In the genomic region with DNA sequence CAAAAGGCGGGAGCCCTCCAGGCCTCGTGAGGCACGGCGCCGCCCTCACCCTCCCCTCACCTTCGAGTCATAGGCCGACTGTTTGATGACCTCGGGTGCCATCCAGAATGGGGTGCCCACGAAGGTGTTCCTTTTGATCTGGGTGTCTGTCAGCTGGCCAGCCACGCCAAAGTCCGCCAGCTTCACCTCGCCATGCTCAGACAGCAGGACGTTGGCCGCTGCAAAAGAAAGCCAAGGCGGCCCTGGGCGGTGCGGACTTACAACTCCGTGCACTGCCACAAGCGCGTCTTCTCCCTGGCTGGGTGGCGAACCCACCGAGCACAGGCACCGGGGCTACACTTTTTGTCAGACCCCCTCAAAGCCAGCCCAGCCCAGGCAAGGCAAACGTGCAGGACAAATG, we compare ENCODE assay signal across 29 cellular contexts.
DNase-seq lines count a peak whose midpoint lies in the region; ATAC-seq, FAIRE-seq and TF ChIP-seq lines count a peak whose summit lies in the region.
"Had no signal": no experiment of that assay in that cellular context is flagged by ENCODE, and none has a peak within 500 bp of the region (broad histone marks: within the 10 kb centered on the region; RNA-seq: fewer than 3 reads in every experiment).

No MANE protein-coding gene starts in this region.

- FAIRE-seq in kidney (lab: Jason Lieb, UNC) = no peak
- FAIRE-seq: bronchial epithelial cell, small intestine had no signal

- H3K4me2 ChIP-seq in hepatocyte (no peak overlapping the region), smooth muscle cell (no peak overlapping the region)
- H3K4me2 ChIP-seq: SK-N-SH had no signal

- no peaks in the 10 kb centered on the region for H3K9me3 Mint-ChIP-seq in activated naive CD4-positive, alpha-beta T cell treated with anti-CD3 and anti-CD28 coated beads for 36 hours
- H3K9me3 Mint-ChIP-seq in activated naive CD4-positive, alpha-beta T cell treated with anti-CD3 and anti-CD28 coated beads, Interleukin-2, amount 50 U/mL, for 72 hours = no peaks in the 10 kb centered on the region
- no peaks in the 10 kb centered on the region for H3K9me3 Mint-ChIP-seq in T-cell
- H3K9me3 Mint-ChIP-seq: naive B cell had no signal

- peak overlapping the region; percentile 28 for H3K27ac Mint-ChIP-seq in activated naive CD4-positive, alpha-beta T cell treated with anti-CD3 and anti-CD28 coated beads for 36 hours
- no peak overlapping the region for H3K27ac Mint-ChIP-seq in activated naive CD4-positive, alpha-beta T cell treated with anti-CD3 and anti-CD28 coated beads, Interleukin-2, amount 50 U/mL, for 72 hours
- H3K27ac Mint-ChIP-seq in T-cell = peak overlapping the region; percentile 39 to 64

- H2AFZ ChIP-seq in hepatocyte = no peak overlapping the region
- no peak overlapping the region for H2AFZ ChIP-seq in smooth muscle cell (ENCODE audit: low read depth)

- TF ChIP-seq CTCF in hepatocyte (IDR thresholded peaks at IDR 0.05; ENCODE audit: poor library complexity) (no peak), smooth muscle cell (IDR thresholded peaks at IDR 0.05; ENCODE audit: borderline replicate concordance, insufficient read depth, poor library complexity, severe bottlenecking) (no peak), kidney (IDR thresholded peaks at IDR 0.05; ENCODE audit: borderline replicate concordance, extremely low read depth, insufficient read depth) (no peak)

- H3K4me1 ChIP-seq in hepatocyte (ENCODE audit: insufficient read depth) = peaks cover 20% of the 10 kb centered on the region
- H3K4me1 ChIP-seq in smooth muscle cell (ENCODE audit: low read depth) = peaks cover 38% of the 10 kb centered on the region
- H3K4me1 ChIP-seq in kidney (ENCODE audit: control insufficient read depth in 1 of 2, insufficient read depth in 1 of 2, low read depth in 1 of 2, low read length in 2 of 2) = peaks cover 13 to 22% of the 10 kb centered on the region in 2 donors
- H3K4me1 ChIP-seq: Caco-2 had no signal

- peaks cover 11% of the 10 kb centered on the region for H3F3A ChIP-seq in smooth muscle cell (ENCODE audit: low read depth)

- no peaks in the 10 kb centered on the region for H3K9me2 ChIP-seq in hepatocyte (replicated peaks; ENCODE audit: insufficient read depth)
- H3K9me2 ChIP-seq: SK-N-SH had no signal

- no peaks in the 10 kb centered on the region for H3K36me3 ChIP-seq in hepatocyte (replicated peaks; ENCODE audit: insufficient read depth, low read depth)
- no peaks in the 10 kb centered on the region for H3K36me3 ChIP-seq in smooth muscle cell (ENCODE audit: low read depth)
- peaks cover 21 to 22% of the 10 kb centered on the region in 2 donors for H3K36me3 ChIP-seq in kidney (ENCODE audit: control insufficient read depth in 1 of 2, insufficient read depth in 2 of 2, low read length in 2 of 2)

- H3K79me2 ChIP-seq in hepatocyte (peaks cover 59% of the 10 kb centered on the region), smooth muscle cell (ENCODE audit: low read depth) (peaks cover 47% of the 10 kb centered on the region)

- intact Hi-C loops in activated naive CD4-positive, alpha-beta T cell treated with anti-CD3 and anti-CD28 coated beads for 36 hours (cut with micrococcal nuclease) = no loop called here
- intact Hi-C loops in kidney (cut with DNase I) = no loop called here

- POLR2A ChIA-PET in T-cell (lab: Charles Lee) = no interaction called here

- H3K36me3 Mint-ChIP-seq in activated naive CD4-positive, alpha-beta T cell treated with anti-CD3 and anti-CD28 coated beads for 36 hours (ENCODE audit: low read depth) = peaks cover 28% of the 10 kb centered on the region
- peaks cover 29 to 41% of the 10 kb centered on the region in 2 donors for H3K36me3 Mint-ChIP-seq in activated naive CD4-positive, alpha-beta T cell treated with anti-CD3 and anti-CD28 coated beads, Interleukin-2, amount 50 U/mL, for 72 hours
- peaks cover 39% of the 10 kb centered on the region for H3K36me3 Mint-ChIP-seq in T-cell

- H3K27me3 Mint-ChIP-seq in activated naive CD4-positive, alpha-beta T cell treated with anti-CD3 and anti-CD28 coated beads for 36 hours (ENCODE audit: low read depth) = no peaks in the 10 kb centered on the region
- H3K27me3 Mint-ChIP-seq in T-cell = no peaks in the 10 kb centered on the region
- H3K27me3 Mint-ChIP-seq: naive B cell had no signal

- no peak overlapping the region for H3K9ac ChIP-seq in smooth muscle cell (ENCODE audit: low read depth)
- no peak overlapping the region for H3K9ac ChIP-seq in kidney (ENCODE audit: low read length in 2 of 2)
- H3K9ac ChIP-seq: SK-N-SH had no signal

- 95% methylated on average over 22 of the region's 24 CpGs for WGBS in hepatocyte (ENCODE audit: low lambda C conversion rate, missing lambda C conversion rate)
- whole genome bisulfite sequencing in smooth muscle cell (ENCODE audit: low lambda C conversion rate) = 93% methylated on average over 24 of the region's 24 CpGs

- peaks cover 6% of the 10 kb centered on the region for H4K20me1 ChIP-seq in hepatocyte (ENCODE audit: insufficient read depth, poor library complexity, severe bottlenecking)
- H4K20me1 ChIP-seq in smooth muscle cell (ENCODE audit: low read depth) = peaks cover 32% of the 10 kb centered on the region

- no peaks in the 10 kb centered on the region for H3K27me3 ChIP-seq in hepatocyte
- H3K27me3 ChIP-seq in smooth muscle cell (ENCODE audit: low read depth) = no peaks in the 10 kb centered on the region
- H3K27me3 ChIP-seq: esophagus muscularis mucosa, stomach, tibial artery had no signal

- peaks cover 53% of the 10 kb centered on the region for H3K4me1 Mint-ChIP-seq in activated naive CD4-positive, alpha-beta T cell treated with anti-CD3 and anti-CD28 coated beads for 36 hours (ENCODE audit: low read depth)
- peaks cover 61 to 66% (median 65%) of the 10 kb centered on the region in 3 donors for H3K4me1 Mint-ChIP-seq in T-cell

- H3K4me3 Mint-ChIP-seq in activated naive CD4-positive, alpha-beta T cell treated with anti-CD3 and anti-CD28 coated beads for 36 hours = no peak overlapping the region
- H3K4me3 Mint-ChIP-seq in T-cell = no peak overlapping the region
- H3K4me3 Mint-ChIP-seq: naive B cell had no signal

- no peak for DNase-seq in activated naive CD4-positive, alpha-beta T cell treated with anti-CD3 and anti-CD28 coated beads for 36 hours
- DNase-seq in activated naive CD4-positive, alpha-beta T cell treated with anti-CD3 and anti-CD28 coated beads, Interleukin-2, amount 50 U/mL, for 72 hours (ENCODE audit: low spot score in 2 of 2) = no peak
- DNase-seq in T-cell = no peak
- no peak for DNase-seq in hepatocyte (ENCODE audit: low spot score)
- DNase-seq in smooth muscle cell (lab: John Stamatoyannopoulos, UW; ENCODE audit: unreplicated experiment) = no peak
- no peak for DNase-seq in kidney
- DNase-seq in COR-L47 (lab: John Stamatoyannopoulos, UW) = no peak
- DNase-seq: activated effector memory CD4-positive, alpha-beta T cell treated with anti-CD3 and anti-CD28 coated beads, Interleukin-2, amount 50 U/mL, for 16 hours; activated T-cell treated with anti-CD3 and anti-CD28 coated beads for 4 hours; Caco-2; cortex of kidney; DND-41; foreskin melanocyte; left cardiac atrium; naive B cell; NCI-H1417 treated with DMSO at 0.1 percent for 48 hours; NCI-H2081; NCI-H446 treated with DMSO at 0.1 percent for 48 hours; occipital lobe; small intestine; stimulated activated CD4-positive, alpha-beta T cell treated with anti-CD3 and anti-CD28 coated beads, Interleukin-1b, Interleukin-23, amount 100 ng/mL, for 48 hours; stimulated activated CD8-positive, alpha-beta memory T cell treated with anti-CD3 and anti-CD28 coated beads, Interleukin-4, amount 100 ng/mL, for 48 hours; stomach; T-helper 2 cell had no signal

- H3K9me3 ChIP-seq in hepatocyte (ENCODE audit: low read depth) (no peaks in the 10 kb centered on the region), smooth muscle cell (replicated peaks; ENCODE audit: low read depth) (no peaks in the 10 kb centered on the region), kidney (ENCODE audit: control insufficient read depth in 1 of 2, low read length in 2 of 2) (no peaks in the 10 kb centered on the region)
- H3K9me3 ChIP-seq: Caco-2, esophagus muscularis mucosa, SK-N-SH, stomach, tibial artery had no signal

- CTCF ChIA-PET in activated naive CD4-positive, alpha-beta T cell treated with anti-CD3 and anti-CD28 coated beads for 36 hours (lab: Charles Lee) = interaction anchor here (0.8 kb wide), 1 partner anchor 10 kb away, joined by 3 read pairs; no protein-coding TSS in a partner anchor
- CTCF ChIA-PET in T-cell (lab: Charles Lee) = no interaction called here

- no peak for ATAC-seq in activated naive CD4-positive, alpha-beta T cell treated with anti-CD3 and anti-CD28 coated beads, Interleukin-2, amount 50 U/mL, for 72 hours
- ATAC-seq in T-cell (replicated peaks in 1 of 4) (no peak), GM18858 (IDR thresholded peaks at IDR 0.05; ENCODE audit: unreplicated experiment) (no peak)

- no peak overlapping the region for H3K4me3 ChIP-seq in hepatocyte
- no peak overlapping the region for H3K4me3 ChIP-seq in smooth muscle cell
- H3K4me3 ChIP-seq in kidney (ENCODE audit: low read length in 2 of 2) = no peak overlapping the region
- H3K4me3 ChIP-seq: esophagus muscularis mucosa, stomach, tibial artery had no signal

- H3K27ac ChIP-seq in hepatocyte (peak overlapping the region; percentile 79), smooth muscle cell (ENCODE audit: low read depth) (peak overlapping the region; percentile 92), kidney (ENCODE audit: low read depth in 2 of 2, low read length in 2 of 2) (no peak overlapping the region)

Comparison
In these comparisons a context has a peak if more than half of its experiments do, and no peak if none do; other contexts are left out.
1. H3K27ac Mint-ChIP-seq: peak in activated naive CD4-positive, alpha-beta T cell treated with anti-CD3 and anti-CD28 coated beads for 36 hours (single experiment) and T-cell (2 of 2); none in activated naive CD4-positive, alpha-beta T cell treated with anti-CD3 and anti-CD28 coated beads, Interleukin-2, amount 50 U/mL, for 72 hours (0 of 2).
2. H3K27ac ChIP-seq: peak in hepatocyte (single experiment) and smooth muscle cell (single experiment); none in kidney (0 of 2).